Comparison of ENCODE assay signal across 21 cellular contexts in genomic region chr17:1072551-1072961, GRCh38.
DNase-seq lines count a peak whose midpoint lies in the region; ATAC-seq, FAIRE-seq and TF ChIP-seq lines count a peak whose summit lies in the region.
"Had no signal": no experiment of that assay in that cellular context is flagged by ENCODE, and none has a peak within 500 bp of the region (broad histone marks: within the 10 kb centered on the region; RNA-seq: fewer than 3 reads in every experiment).

No MANE protein-coding gene starts in this region.

- peaks cover 16% of the 10 kb centered on the region for H3K36me3 Mint-ChIP-seq in activated T-helper 1 cell treated with anti-CD3 and anti-CD28 coated beads, Interleukin-12 subunit alpha, Interleukin-12 subunit beta, Interleukin-2, Interleukin-4 antibody, amounts not matched to agents 30 ng/mL and 10 ng/mL and 1 ng/mL, durations not matched to agents 14 hours and 24 hours and 36 hours (ENCODE audit: low read depth)
- peaks cover 11% of the 10 kb centered on the region for H3K36me3 Mint-ChIP-seq in activated naive CD4-positive, alpha-beta T cell treated with anti-CD3 and anti-CD28 coated beads for 36 hours (ENCODE audit: low read depth)

- H3K56ac ChIP-seq in H1 (replicated peaks; ENCODE audit: insufficient read length, low read depth, low read length) = no peak overlapping the region

- H3K4ac ChIP-seq in H1 (replicated peaks; ENCODE audit: insufficient read length, low read depth, low read length) = no peak overlapping the region

- H4K5ac ChIP-seq in H1 (ENCODE audit: insufficient read length, low read depth, low read length) = no peak overlapping the region

- no peak for TF ChIP-seq EP300 in H1 (IDR thresholded peaks at IDR 0.05; ENCODE audit: borderline replicate concordance in 1 of 2, low read depth in 2 of 2, low read length in 2 of 2)

- no peak for ATAC-seq in right cardiac atrium
- no peak for ATAC-seq in heart right ventricle
- ATAC-seq in mucosa of descending colon = no peak
- ATAC-seq: PC-3 had no signal

- no peak for TF ChIP-seq POLR2A in H1 (IDR thresholded peaks at IDR 0.05; ENCODE audit: control extremely low read depth in 1 of 2, low read depth in 2 of 2, low read length in 2 of 2)

- TF ChIP-seq CTCF in heart right ventricle (IDR thresholded peaks at IDR 0.05) (no peak), H1 (IDR thresholded peaks at IDR 0.05; ENCODE audit: control extremely low read depth in 1 of 3, insufficient read depth in 1 of 3, low read depth in 1 of 3, low read length in 3 of 3) (no peak), mucosa of descending colon (IDR thresholded peaks at IDR 0.05) (no peak)

- no peak overlapping the region for H3K9ac ChIP-seq in H1 (replicated peaks in 1 of 4; ENCODE audit: extremely low read depth in 1 of 4, low read depth in 3 of 4, low read length in 3 of 4)
- H3K9ac ChIP-seq: BLaER1 treated with 17β-estradiol and CSF1 and Interleukin-3, amounts not matched to agents 10 nM and 100 nM had no signal

- H3K79me1 ChIP-seq in H1 (ENCODE audit: low read depth, low read length) = peaks cover 2% of the 10 kb centered on the region; the same call in 1 of the 2 replicates

- 88% methylated on average over 20 of the region's 20 CpGs for WGBS in right cardiac atrium
- 89 to 94% methylated on average over 19 to 20 of the region's 20 CpGs for WGBS in heart right ventricle, 2 donors
- WGBS in H1 (ENCODE audit: extremely low coverage in 1 of 2, insufficient coverage in 1 of 2, insufficient read length in 1 of 2, insufficient replicate concordance in 2 of 2, low coverage in 1 of 2, low lambda C conversion rate in 2 of 2, missing lambda C conversion rate in 1 of 2), 2 experiments = 89% methylated on average over 20 of the region's 20 CpGs; no CpG with 5 or more reads in 1 of the 2 experiments

- H3K36me3 ChIP-seq in heart right ventricle (peaks cover 0 to 88% (median 43%) of the 10 kb centered on the region in 9 donors), H1 (ENCODE audit: control insufficient read depth in 2 of 4, insufficient read depth in 4 of 4, low read length in 3 of 4) (no peaks in the 10 kb centered on the region; a peak in 2 of 8 replicates), mucosa of descending colon (ENCODE audit: low read depth) (peaks cover 9% of the 10 kb centered on the region)

- intact Hi-C loops in right cardiac atrium (cut with DNase I) = no loop called here
- intact Hi-C loops in heart right ventricle (cut with DNase I) = no loop called here
- intact Hi-C loops in mucosa of descending colon (cut with DNase I, micrococcal nuclease) = no loop called here
- intact Hi-C loops in activated T-helper 1 cell treated with anti-CD3 and anti-CD28 coated beads, Interleukin-12 subunit alpha, Interleukin-12 subunit beta, Interleukin-2, Interleukin-4 antibody, amounts not matched to agents 30 ng/mL and 10 ng/mL and 1 ng/mL, durations not matched to agents 14 hours and 24 hours and 36 hours (cut with micrococcal nuclease) = no loop called here
- intact Hi-C loops in activated naive CD4-positive, alpha-beta T cell treated with anti-CD3 and anti-CD28 coated beads for 36 hours (cut with micrococcal nuclease) = no loop called here

- H2BK5ac ChIP-seq in H1 (ENCODE audit: low read depth, low read length) = no peak overlapping the region

- H3K23ac ChIP-seq in H1 (ENCODE audit: insufficient read length) = no peak overlapping the region

- POLR2A ChIA-PET in H1 (lab: Charles Lee; ENCODE audit: partially characterized antibody) = no interaction called here

- no peak overlapping the region for H3K4me3 Mint-ChIP-seq in activated T-helper 1 cell treated with anti-CD3 and anti-CD28 coated beads, Interleukin-12 subunit alpha, Interleukin-12 subunit beta, Interleukin-2, Interleukin-4 antibody, amounts not matched to agents 30 ng/mL and 10 ng/mL and 1 ng/mL, durations not matched to agents 14 hours and 24 hours and 36 hours
- no peak overlapping the region for H3K4me3 Mint-ChIP-seq in activated naive CD4-positive, alpha-beta T cell treated with anti-CD3 and anti-CD28 coated beads for 36 hours
- H3K4me3 Mint-ChIP-seq: CD4-positive, alpha-beta memory T cell had no signal

- no peaks in the 10 kb centered on the region for H3K4me1 Mint-ChIP-seq in activated T-helper 1 cell treated with anti-CD3 and anti-CD28 coated beads, Interleukin-12 subunit alpha, Interleukin-12 subunit beta, Interleukin-2, Interleukin-4 antibody, amounts not matched to agents 30 ng/mL and 10 ng/mL and 1 ng/mL, durations not matched to agents 14 hours and 24 hours and 36 hours (ENCODE audit: low read depth)
- no peaks in the 10 kb centered on the region for H3K4me1 Mint-ChIP-seq in activated naive CD4-positive, alpha-beta T cell treated with anti-CD3 and anti-CD28 coated beads for 36 hours (ENCODE audit: low read depth)

- H3K4me3 ChIP-seq in right cardiac atrium (ENCODE audit: low read length) (no peak overlapping the region), heart right ventricle (no peak overlapping the region), H1 (ENCODE audit: extremely low read depth in 1 of 4, insufficient read depth in 2 of 4, low read depth in 3 of 4, low read length in 4 of 4) (no peak overlapping the region), mucosa of descending colon (no peak overlapping the region)
- H3K4me3 ChIP-seq: A549; BLaER1 treated with 17β-estradiol and CSF1 and Interleukin-3, amounts not matched to agents 10 nM and 100 nM had no signal

- H3K4me2 ChIP-seq in H1 (ENCODE audit: insufficient read depth in 1 of 2, low read depth in 2 of 2, low read length in 2 of 2) = no peak overlapping the region
- H3K4me2 ChIP-seq: A549; BLaER1 treated with 17β-estradiol and CSF1 and Interleukin-3, amounts not matched to agents 10 nM and 100 nM had no signal

- no peaks in the 10 kb centered on the region for H3K27me3 Mint-ChIP-seq in activated T-helper 1 cell treated with anti-CD3 and anti-CD28 coated beads, Interleukin-12 subunit alpha, Interleukin-12 subunit beta, Interleukin-2, Interleukin-4 antibody, amounts not matched to agents 30 ng/mL and 10 ng/mL and 1 ng/mL, durations not matched to agents 14 hours and 24 hours and 36 hours (ENCODE audit: insufficient read depth)
- no peaks in the 10 kb centered on the region for H3K27me3 Mint-ChIP-seq in activated naive CD4-positive, alpha-beta T cell treated with anti-CD3 and anti-CD28 coated beads for 36 hours (ENCODE audit: low read depth)
- H3K27me3 Mint-ChIP-seq: CD4-positive, alpha-beta memory T cell had no signal

- no peak overlapping the region for H2BK120ac ChIP-seq in H1 (replicated peaks; ENCODE audit: low read depth, low read length)

- no peaks in the 10 kb centered on the region for H3K9me3 Mint-ChIP-seq in activated T-helper 1 cell treated with anti-CD3 and anti-CD28 coated beads, Interleukin-12 subunit alpha, Interleukin-12 subunit beta, Interleukin-2, Interleukin-4 antibody, amounts not matched to agents 30 ng/mL and 10 ng/mL and 1 ng/mL, durations not matched to agents 14 hours and 24 hours and 36 hours
- no peaks in the 10 kb centered on the region for H3K9me3 Mint-ChIP-seq in activated naive CD4-positive, alpha-beta T cell treated with anti-CD3 and anti-CD28 coated beads for 36 hours
- H3K9me3 Mint-ChIP-seq: CD4-positive, alpha-beta memory T cell had no signal

- no peak overlapping the region for H2BK15ac ChIP-seq in H1 (ENCODE audit: low read length)

- CTCF ChIA-PET in H1 (lab: Charles Lee; ENCODE audit: partially characterized antibody) = interaction anchor here (0.7 to 3.4 kb wide), 4 partner anchors 11 to 1215 kb away, joined by 3 to 17 read pairs (median 6); no protein-coding TSS in a partner anchor
- CTCF ChIA-PET in activated naive CD4-positive, alpha-beta T cell treated with anti-CD3 and anti-CD28 coated beads for 36 hours (lab: Charles Lee) = no interaction called here

- no peak for FAIRE-seq in H1 (lab: Jason Lieb, UNC)
- FAIRE-seq: A549, GM18507 had no signal

- H4K20me1 ChIP-seq in H1 (replicated peaks in 1 of 2; ENCODE audit: control insufficient read depth in 1 of 2, insufficient read depth in 2 of 2, low read length in 2 of 2) = peaks cover 0 to 2% of the 10 kb centered on the region in 2 experiments

- H3K14ac ChIP-seq in H1 (ENCODE audit: insufficient read length) = no peak overlapping the region

- no peak overlapping the region for H2BK12ac ChIP-seq in H1 (ENCODE audit: low read depth, low read length)

- no peak overlapping the region for H3K27ac Mint-ChIP-seq in activated T-helper 1 cell treated with anti-CD3 and anti-CD28 coated beads, Interleukin-12 subunit alpha, Interleukin-12 subunit beta, Interleukin-2, Interleukin-4 antibody, amounts not matched to agents 30 ng/mL and 10 ng/mL and 1 ng/mL, durations not matched to agents 14 hours and 24 hours and 36 hours
- H3K27ac Mint-ChIP-seq in activated naive CD4-positive, alpha-beta T cell treated with anti-CD3 and anti-CD28 coated beads for 36 hours = no peak overlapping the region

- no peaks in the 10 kb centered on the region for H3K23me2 ChIP-seq in H1 (ENCODE audit: low read depth, low read length)

- no peak overlapping the region for H3K18ac ChIP-seq in H1 (ENCODE audit: extremely low read depth, low read length)

- no peak overlapping the region for H4K91ac ChIP-seq in H1 (replicated peaks; ENCODE audit: insufficient read length, low read length)

- H3K27ac ChIP-seq in right cardiac atrium (ENCODE audit: low read length) (no peak overlapping the region), heart right ventricle (no peak overlapping the region), H1 (ENCODE audit: low read depth, low read length) (no peak overlapping the region)
- H3K27ac ChIP-seq: A549; BLaER1 treated with 17β-estradiol and CSF1 and Interleukin-3, amounts not matched to agents 10 nM and 100 nM had no signal

- H4K8ac ChIP-seq in H1 (ENCODE audit: extremely low read depth, insufficient read depth, low read length) = peak overlapping the region; percentile 85; the same call in 1 of the 2 replicates

- H3K9me3 ChIP-seq in right cardiac atrium (ENCODE audit: control insufficient read depth, low read length) (no peaks in the 10 kb centered on the region), heart right ventricle (peaks cover 0 to 3% (median 0%) of the 10 kb centered on the region in 11 donors), H1 (ENCODE audit: insufficient read depth in 2 of 2, low read depth in 1 of 2, low read length in 1 of 2) (no peaks in the 10 kb centered on the region), mucosa of descending colon (no peaks in the 10 kb centered on the region)
- H3K9me3 ChIP-seq: A549 had no signal

- TF ChIP-seq RAD21 in H1 (IDR thresholded peaks at IDR 0.05 in 1 of 2, conservative IDR thresholded peaks at IDR 0.05 in 1 of 2; ENCODE audit: low read depth in 2 of 2, low read length in 2 of 2) = no peak

- no peaks in the 10 kb centered on the region for H3K79me2 ChIP-seq in H1 (ENCODE audit: control insufficient read depth in 1 of 2, insufficient read depth in 2 of 2, low read length in 2 of 2)

- H2AK5ac ChIP-seq in H1 (ENCODE audit: low read depth, low read length) = no peak overlapping the region

- DNase-seq in right cardiac atrium = peak in 2 of 3 donors; percentile 41 to 45
- no peak for DNase-seq in heart right ventricle
- no peak for DNase-seq in H1 (ENCODE audit: low read depth in 1 of 2, low spot score in 2 of 2)
- DNase-seq in mucosa of descending colon = peak in 2 of 3 donors; percentile 24 to 48
- no peak for DNase-seq in activated T-helper 1 cell treated with anti-CD3 and anti-CD28 coated beads, Interleukin-12 subunit alpha, Interleukin-12 subunit beta, Interleukin-2, Interleukin-4 antibody, amounts not matched to agents 30 ng/mL and 10 ng/mL and 1 ng/mL, durations not matched to agents 14 hours and 24 hours and 36 hours (ENCODE audit: low spot score)
- no peak for DNase-seq in SHP77 (lab: John Stamatoyannopoulos, UW)
- DNase-seq in activated naive CD4-positive, alpha-beta T cell treated with anti-CD3 and anti-CD28 coated beads for 36 hours = no peak
- DNase-seq: AML-193; CD4-positive, alpha-beta memory T cell; H7; Karpas-422; NCI-H1417 treated with DMSO at 0.1 percent for 48 hours; NCI-H1694 treated with DMSO at 0.1 percent for 48 hours; NCI-H2081 treated with DMSO at 0.1 percent for 48 hours; NCI-H226; NCI-H510A; PC-3; Right ventricle myocardium superior had no signal

- H3K27me3 ChIP-seq in right cardiac atrium (ENCODE audit: control insufficient read depth, insufficient read depth) (no peaks in the 10 kb centered on the region), heart right ventricle (no peaks in the 10 kb centered on the region), H1 (replicated peaks in 1 of 4; ENCODE audit: control insufficient read depth in 3 of 4, extremely low read depth in 1 of 4, insufficient read depth in 3 of 4, low read length in 3 of 4) (no peaks in the 10 kb centered on the region)
- H3K27me3 ChIP-seq: BLaER1 treated with 17β-estradiol and CSF1 and Interleukin-3, amounts not matched to agents 10 nM and 100 nM had no signal

- no peak overlapping the region for H2AFZ ChIP-seq in H1 (ENCODE audit: low read length)

- H3K4me1 ChIP-seq in right cardiac atrium (ENCODE audit: control insufficient read depth, insufficient read depth, low read length) (no peaks in the 10 kb centered on the region), heart right ventricle (peaks cover 3 to 23% (median 10%) of the 10 kb centered on the region in 9 donors), H1 (replicated peaks in 1 of 4; ENCODE audit: control insufficient read depth in 3 of 4, insufficient read depth in 4 of 4, low read length in 3 of 4) (peaks cover 0 to 12% (median 1%) of the 10 kb centered on the region in 4 experiments; a peak in 3 of 7 replicates), mucosa of descending colon (ENCODE audit: low read depth) (peaks cover 14% of the 10 kb centered on the region)

- H2BK20ac ChIP-seq in H1 (ENCODE audit: low read length) = no peak overlapping the region

Comparison
In these comparisons a context has a peak if more than half of its experiments do, and no peak if none do; other contexts are left out.
1. DNase-seq: peak in right cardiac atrium (2 of 3) and mucosa of descending colon (2 of 3); none in heart right ventricle (0 of 2), H1 (0 of 2), activated T-helper 1 cell treated with anti-CD3 and anti-CD28 coated beads, Interleukin-12 subunit alpha, Interleukin-12 subunit beta, Interleukin-2, Interleukin-4 antibody, amounts not matched to agents 30 ng/mL and 10 ng/mL and 1 ng/mL, durations not matched to agents 14 hours and 24 hours and 36 hours (single experiment), SHP77 (0 of 2) and activated naive CD4-positive, alpha-beta T cell treated with anti-CD3 and anti-CD28 coated beads for 36 hours (single experiment).